In genomic region chr7:150323682-150324365, GRCh38 we compare ENCODE assay signal across 8 cellular contexts. TPM values are rescaled to one million over a fixed set of nuclear protein-coding genes. Genes with fewer than 3 reads are reported as not detected.
DNase-seq lines count a peak whose midpoint lies in the region; ATAC-seq, FAIRE-seq and TF ChIP-seq lines count a peak whose summit lies in the region.

No MANE protein-coding gene starts in this region.

- TF ChIP-seq POLR2A in A549 (IDR thresholded peaks at IDR 0.05; ENCODE audit: low read length) (no peak), testis (IDR thresholded peaks at IDR 0.05) (no peak)

- peaks cover 24% of the 10 kb centered on the region for H4K20me1 ChIP-seq in Loucy (ENCODE audit: insufficient read depth, low read length, poor library complexity, severe bottlenecking)
- no peaks in the 10 kb centered on the region for H4K20me1 ChIP-seq in astrocyte (ENCODE audit: insufficient read depth, low read length)

- H2AFZ ChIP-seq in Loucy (ENCODE audit: low read length), result peak overlapping the region; percentile 92
- peak overlapping the region; percentile 74 for H2AFZ ChIP-seq in astrocyte (ENCODE audit: low read depth, low read length)

- intact Hi-C loops in kidney (cut with DNase I) (no loop called here), testis (cut with DNase I; ENCODE audit: low total_unique reads) (no loop called here)

- 82% methylated on average over 16 of the region's 16 CpGs for WGBS in A549 (ENCODE audit: missing lambda C conversion rate)
- 12 to 17% methylated on average over 14 to 16 of the region's 16 CpGs for WGBS in testis, 2 donors

- H3K27me3 Mint-ChIP-seq in astrocyte (ENCODE audit: low read depth, unreplicated experiment), result peaks cover 2% of the 10 kb centered on the region

- DNase-seq in A549 (ENCODE audit: low read depth in 1 of 2, low spot score in 1 of 2) (no peak), GM19239 (ENCODE audit: insufficient read length, low spot score) (no peak), astrocyte (ENCODE audit: low read depth) (no peak), kidney (no peak), testis (no peak), midbrain (lab: John Stamatoyannopoulos, UW) (no peak), AG08395 (ENCODE audit: low spot score) (no peak)

- no peak for TF ChIP-seq RAD21 in A549 (conservative IDR thresholded peaks at IDR 0.05 in 1 of 2, IDR thresholded peaks at IDR 0.05 in 1 of 2)

- POLR2A ChIA-PET in A549 (lab: Yijun Ruan, JAX), result no interaction called here

- H3K27ac ChIP-seq in A549 (no peak overlapping the region; a peak in 1 of 6 replicates), astrocyte (ENCODE audit: low read depth, low read length) (no peak overlapping the region), kidney (ENCODE audit: low read depth in 2 of 2, low read length in 2 of 2) (peak overlapping the region; percentile 90 to 95), testis (peak overlapping the region; percentile 52 to 68)

- H3K4me1 ChIP-seq in A549, result no peaks in the 10 kb centered on the region
- H3K4me1 ChIP-seq in Loucy (ENCODE audit: insufficient read depth, low read length, poor library complexity, severe bottlenecking), result peaks cover 70% of the 10 kb centered on the region
- peaks cover 15% of the 10 kb centered on the region for H3K4me1 ChIP-seq in astrocyte (ENCODE audit: insufficient read depth, low read length)
- peaks cover 20 to 30% of the 10 kb centered on the region in 2 donors for H3K4me1 ChIP-seq in kidney (ENCODE audit: control insufficient read depth in 1 of 2, insufficient read depth in 1 of 2, low read depth in 1 of 2, low read length in 2 of 2)
- peaks cover 11% of the 10 kb centered on the region for H3K4me1 ChIP-seq in testis

- ATAC-seq in A549, result no peak; a peak in 1 of 6 replicates

- peak overlapping the region; percentile 57 for H3K4me2 ChIP-seq in A549
- peak overlapping the region; percentile 98 for H3K4me2 ChIP-seq in Loucy (ENCODE audit: low read depth, low read length, poor library complexity, severe bottlenecking)
- peak overlapping the region; percentile 86 for H3K4me2 ChIP-seq in astrocyte (ENCODE audit: low read length)

- H3K9me2 ChIP-seq in Loucy (replicated peaks; ENCODE audit: low read depth, low read length), result no peaks in the 10 kb centered on the region

- peaks cover 9% of the 10 kb centered on the region for H3K27me3 ChIP-seq in Loucy (ENCODE audit: insufficient read depth, low read length, poor library complexity, severe bottlenecking)
- no peaks in the 10 kb centered on the region for H3K27me3 ChIP-seq in astrocyte (ENCODE audit: insufficient read depth, low read length)
- no peaks in the 10 kb centered on the region for H3K27me3 ChIP-seq in testis

- H3K36me3 Mint-ChIP-seq in astrocyte (ENCODE audit: low read depth, unreplicated experiment), result peaks cover 4% of the 10 kb centered on the region

- H3K4me3 Mint-ChIP-seq in astrocyte (ENCODE audit: unreplicated experiment), result no peak overlapping the region

- peaks cover 3% of the 10 kb centered on the region for H3K9me3 Mint-ChIP-seq in astrocyte (ENCODE audit: unreplicated experiment)

- peaks cover 83% of the 10 kb centered on the region for H3K79me2 ChIP-seq in Loucy (ENCODE audit: insufficient read depth, low read length)
- no peaks in the 10 kb centered on the region for H3K79me2 ChIP-seq in astrocyte (ENCODE audit: insufficient read depth, low read length)

- H3F3A ChIP-seq in Loucy (ENCODE audit: low read depth), result no peaks in the 10 kb centered on the region

- CTCF ChIA-PET in A549 (lab: Yijun Ruan, JAX), result no interaction called here

- H3K4me1 Mint-ChIP-seq in astrocyte (ENCODE audit: low read depth, unreplicated experiment), result peaks cover 21% of the 10 kb centered on the region

- H3K9me3 ChIP-seq in A549 (no peaks in the 10 kb centered on the region), Loucy (ENCODE audit: insufficient read depth, low read depth, low read length) (no peaks in the 10 kb centered on the region), astrocyte (ENCODE audit: insufficient read depth, low read depth, low read length) (peaks cover under 1% of the 10 kb centered on the region), kidney (ENCODE audit: control insufficient read depth in 1 of 2, low read length in 2 of 2) (no peaks in the 10 kb centered on the region), testis (no peaks in the 10 kb centered on the region)

- TF ChIP-seq CTCF in A549 (IDR thresholded peaks at IDR 0.05) (no peak), Loucy (conservative IDR thresholded peaks at IDR 0.05; ENCODE audit: low read length) (no peak), astrocyte (IDR thresholded peaks at IDR 0.05; ENCODE audit: insufficient read depth, low read depth, low read length) (no peak), kidney (IDR thresholded peaks at IDR 0.05; ENCODE audit: borderline replicate concordance, extremely low read depth, insufficient read depth) (no peak), testis (IDR thresholded peaks at IDR 0.05) (no peak)

- H3K36me3 ChIP-seq in Loucy (ENCODE audit: insufficient read depth, low read length) (peaks cover 30% of the 10 kb centered on the region), astrocyte (ENCODE audit: insufficient read depth, low read length) (no peaks in the 10 kb centered on the region), kidney (ENCODE audit: control insufficient read depth in 1 of 2, insufficient read depth in 2 of 2, low read length in 2 of 2) (peaks cover 0 to 15% of the 10 kb centered on the region in 2 donors), testis (ENCODE audit: low read depth, missing control alignments) (no peaks in the 10 kb centered on the region)

- no peak overlapping the region for H3K27ac Mint-ChIP-seq in astrocyte (ENCODE audit: unreplicated experiment)

- H3K9ac ChIP-seq in Loucy (ENCODE audit: low read depth, low read length, poor library complexity, severe bottlenecking) (peak overlapping the region; percentile 100), astrocyte (ENCODE audit: low read length) (peak overlapping the region; percentile 50), kidney (ENCODE audit: low read length in 2 of 2) (peak overlapping the region; percentile 81 to 87)

- no peak for TF ChIP-seq EP300 in A549 (IDR thresholded peaks at IDR 0.05)

- H3K4me3 ChIP-seq in A549 (peak overlapping the region; percentile 35; the same call in 1 of the 3 replicates), Loucy (ENCODE audit: low read length, poor library complexity, severe bottlenecking) (peak overlapping the region; percentile 92), astrocyte (ENCODE audit: insufficient read depth, low read depth, low read length) (peak overlapping the region; percentile 45), kidney (ENCODE audit: low read length in 2 of 2) (peak overlapping the region; percentile 71 to 80), testis (peak overlapping the region; percentile 77 to 81)

- no peak for FAIRE-seq in A549 (lab: Jason Lieb, UNC)
- FAIRE-seq in GM19239 (lab: Jason Lieb, UNC), result peak; percentile 68
- no peak for FAIRE-seq in astrocyte (lab: Jason Lieb, UNC)
- no peak for FAIRE-seq in kidney (lab: Jason Lieb, UNC)

RNA-seq across cellular contexts. Expression of gene ACTR3C, which starts 0.5 kb away (rescaled TPM):
- polyA plus RNA-seq in A549 (2011; rRNA removed), result 0.40 and 0.43 TPM in 2 replicates
- polyA plus RNA-seq in A549 (2012; cell fraction: cytosol; rRNA removed), result 0.09 TPM in 1 of 2 replicates, not detected in the other
- 0.01 and 0.04 TPM in 2 replicates for polyA plus RNA-seq in A549 (2012; cell fraction: nucleus; rRNA removed)
- 0.43 to 0.58 TPM (median 0.54 TPM) in 3 replicates for polyA plus RNA-seq in A549 (2017; fragmentation: RNase III; extraction: RNeasy Plus Mini Kit Qiagen cat#74134 plus additional on column Dnase treatment)
- 0.34 and 0.87 TPM in 2 replicates for polyA minus RNA-seq in A549 (2011; rRNA and poly(A)+ RNA removed)
- 0.25 TPM in 1 of 2 replicates, not detected in the other for total RNA-seq in astrocyte
- total RNA-seq in kidney, result 31.6 TPM
- 15.8 TPM for polyA plus RNA-seq in kidney (ENCODE audit: insufficient read depth, low read depth, low replicate concordance)
- 10 to 100 TPM in 1 of 2 donors, 1 to 10 TPM in 1; 6.1 to 13.0 TPM for total RNA-seq in testis
- polyA plus RNA-seq in testis (ENCODE audit: insufficient read depth, low read depth, low replicate concordance), result 12.2 TPM

RNA-seq across cellular contexts. Expression of gene LRRC61, which starts 0.7 kb away (rescaled TPM):
- polyA plus RNA-seq in A549 (2011; rRNA removed) (0.22 and 0.46 TPM in 2 replicates), A549 (2017; fragmentation: RNase III; extraction: RNeasy Plus Mini Kit Qiagen cat#74134 plus additional on column Dnase treatment) (0.10 to 0.47 TPM (median 0.19 TPM) in 3 replicates), kidney (ENCODE audit: insufficient read depth, low read depth, low replicate concordance) (23.2 TPM), testis (ENCODE audit: insufficient read depth, low read depth, low replicate concordance) (16.7 TPM)
- 0.19 and 0.21 TPM in 2 replicates for polyA plus RNA-seq in A549 (2012; cell fraction: cytosol; rRNA removed)
- 0.17 and 0.27 TPM in 2 replicates for polyA plus RNA-seq in A549 (2012; cell fraction: nucleus; rRNA removed)
- polyA minus RNA-seq in A549 (2011; rRNA and poly(A)+ RNA removed), result 0.24 and 0.29 TPM in 2 replicates
- total RNA-seq in astrocyte (0.24 and 0.45 TPM in 2 replicates), kidney (17.1 TPM), testis (10 to 100 TPM; 18.4 to 35.4 TPM)

RNA-seq across cellular contexts. Expression of gene RARRES2, which starts 17.6 kb away (rescaled TPM):
- polyA plus RNA-seq in A549 (2011; rRNA removed), result not detected in 2 replicates
- not detected in 2 replicates for polyA plus RNA-seq in A549 (2012; cell fraction: cytosol; rRNA removed)
- polyA plus RNA-seq in A549 (2012; cell fraction: nucleus; rRNA removed), result not detected in 2 replicates
- polyA plus RNA-seq in A549 (2017; fragmentation: RNase III; extraction: RNeasy Plus Mini Kit Qiagen cat#74134 plus additional on column Dnase treatment), result 0.11 TPM in 1 of 3 replicates, not detected in the others
- not detected in 2 replicates for polyA minus RNA-seq in A549 (2011; rRNA and poly(A)+ RNA removed)
- 19.4 and 21.7 TPM in 2 replicates for total RNA-seq in astrocyte
- 104 TPM for total RNA-seq in kidney
- 475 TPM for polyA plus RNA-seq in kidney (ENCODE audit: insufficient read depth, low read depth, low replicate concordance)
- total RNA-seq in testis, result 10 to 100 TPM; 21.1 to 58.8 TPM
- 93.7 TPM for polyA plus RNA-seq in testis (ENCODE audit: insufficient read depth, low read depth, low replicate concordance)

RNA-seq across cellular contexts. Expression of gene REPIN1, which starts 44.8 kb away (rescaled TPM):
- polyA plus RNA-seq in A549 (2011; rRNA removed) (48.1 and 58.0 TPM in 2 replicates), A549 (2017; fragmentation: RNase III; extraction: RNeasy Plus Mini Kit Qiagen cat#74134 plus additional on column Dnase treatment) (86.2 to 101 TPM (median 101 TPM) in 3 replicates), kidney (ENCODE audit: insufficient read depth, low read depth, low replicate concordance) (53.7 TPM), testis (ENCODE audit: insufficient read depth, low read depth, low replicate concordance) (45.4 TPM)
- polyA plus RNA-seq in A549 (2012; cell fraction: cytosol; rRNA removed), result 78.8 and 110 TPM in 2 replicates
- 120 and 144 TPM in 2 replicates for polyA plus RNA-seq in A549 (2012; cell fraction: nucleus; rRNA removed)
- polyA minus RNA-seq in A549 (2011; rRNA and poly(A)+ RNA removed), result 43.9 and 44.5 TPM in 2 replicates
- total RNA-seq in astrocyte (80.1 and 95.3 TPM in 2 replicates), kidney (95.8 TPM), testis (10 to 100 TPM; 59.1 to 73.9 TPM)

RNA-seq across cellular contexts. Expression of gene ZNF775, which starts 55.3 kb away (rescaled TPM):
- polyA plus RNA-seq in A549 (2011; rRNA removed) (1.5 and 1.7 TPM in 2 replicates), A549 (2017; fragmentation: RNase III; extraction: RNeasy Plus Mini Kit Qiagen cat#74134 plus additional on column Dnase treatment) (4.5 to 5.4 TPM (median 5.4 TPM) in 3 replicates), kidney (ENCODE audit: insufficient read depth, low read depth, low replicate concordance) (5.2 TPM), testis (ENCODE audit: insufficient read depth, low read depth, low replicate concordance) (5.2 TPM)
- 3.7 and 5.1 TPM in 2 replicates for polyA plus RNA-seq in A549 (2012; cell fraction: cytosol; rRNA removed)
- polyA plus RNA-seq in A549 (2012; cell fraction: nucleus; rRNA removed), result 4.8 and 9.0 TPM in 2 replicates
- polyA minus RNA-seq in A549 (2011; rRNA and poly(A)+ RNA removed), result 0.83 and 1.2 TPM in 2 replicates
- total RNA-seq in astrocyte (6.4 and 6.5 TPM in 2 replicates), kidney (3.7 TPM), testis (10 to 100 TPM; 11.0 to 14.1 TPM)

Comparison
In these comparisons a context has a peak if more than half of its experiments do, and no peak if none do; other contexts are left out.
1. H3K27ac ChIP-seq: peak in kidney (2 of 2) and testis (2 of 2); none in A549 (0 of 2) and astrocyte (single experiment).
2. H3K4me3 ChIP-seq: peak in every context shown above with its lines; median percentile 92 in Loucy; 79 in testis; 76 in kidney; 45 in astrocyte; 35 in A549.
3. H3K9ac ChIP-seq: peak in every context shown above with its lines; median percentile 100 in Loucy; 84 in kidney; 50 in astrocyte.
4. RNA of gene LRRC61, which starts 0.7 kb away (total RNA-seq): 18.4 to 35.4 TPM in testis and 17.1 TPM in kidney (single experiment); 0.24 to 0.45 TPM in astrocyte; every median in the first group is over 10 times any median in the second.
5. Peak in every context shown above with its lines, with median percentiles within 50 percentile points of each other: H3K4me2 ChIP-seq.